In genomic region chr1:99707535-99708142, GRCh38 we compare ENCODE assay signal across 1 cellular context.
TF ChIP-seq lines count a peak whose summit lies in the region.

No MANE protein-coding gene starts in this region.

TF ChIP-seq in WTC11, 78 proteins besides CTCF, POLR2A, EP300 and RAD21 (continued from another document):
- TF ChIP-seq ATF3 (CRISPR knock-in tag; conservative IDR thresholded peaks at IDR 0.05) = no peak
- no peak for TF ChIP-seq ZNF671 (CRISPR knock-in tag; IDR thresholded peaks at IDR 0.05)
- TF ChIP-seq SP1 (CRISPR knock-in tag; conservative IDR thresholded peaks at IDR 0.05) = no peak
- TF ChIP-seq E2F5 (CRISPR knock-in tag; IDR thresholded peaks at IDR 0.05) = no peak
- TF ChIP-seq CREB1 (CRISPR knock-in tag; IDR thresholded peaks at IDR 0.05) = no peak
- TF ChIP-seq, protein P1, sequence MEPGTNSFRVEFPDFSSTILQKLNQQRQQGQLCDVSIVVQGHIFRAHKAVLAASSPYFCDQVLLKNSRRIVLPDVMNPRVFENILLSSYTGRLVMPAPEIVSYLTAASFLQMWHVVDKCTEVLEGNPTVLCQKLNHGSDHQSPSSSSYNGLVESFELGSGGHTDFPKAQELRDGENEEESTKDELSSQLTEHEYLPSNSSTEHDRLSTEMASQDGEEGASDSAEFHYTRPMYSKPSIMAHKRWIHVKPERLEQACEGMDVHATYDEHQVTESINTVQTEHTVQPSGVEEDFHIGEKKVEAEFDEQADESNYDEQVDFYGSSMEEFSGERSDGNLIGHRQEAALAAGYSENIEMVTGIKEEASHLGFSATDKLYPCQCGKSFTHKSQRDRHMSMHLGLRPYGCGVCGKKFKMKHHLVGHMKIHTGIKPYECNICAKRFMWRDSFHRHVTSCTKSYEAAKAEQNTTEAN (CRISPR knock-in tag; IDR thresholded peaks at IDR 0.05) = no peak
- no peak for TF ChIP-seq CBFB (CRISPR knock-in tag; IDR thresholded peaks at IDR 0.05; ENCODE audit: low read depth)
- no peak for TF ChIP-seq NR3C1 (CRISPR knock-in tag; conservative IDR thresholded peaks at IDR 0.05; ENCODE audit: low read depth)
- no peak for TF ChIP-seq FOXJ3 (CRISPR knock-in tag; IDR thresholded peaks at IDR 0.05; ENCODE audit: borderline replicate concordance)
TF ChIP-seq in WTC11: peak in this region for 0.
